In the genomic region with DNA sequence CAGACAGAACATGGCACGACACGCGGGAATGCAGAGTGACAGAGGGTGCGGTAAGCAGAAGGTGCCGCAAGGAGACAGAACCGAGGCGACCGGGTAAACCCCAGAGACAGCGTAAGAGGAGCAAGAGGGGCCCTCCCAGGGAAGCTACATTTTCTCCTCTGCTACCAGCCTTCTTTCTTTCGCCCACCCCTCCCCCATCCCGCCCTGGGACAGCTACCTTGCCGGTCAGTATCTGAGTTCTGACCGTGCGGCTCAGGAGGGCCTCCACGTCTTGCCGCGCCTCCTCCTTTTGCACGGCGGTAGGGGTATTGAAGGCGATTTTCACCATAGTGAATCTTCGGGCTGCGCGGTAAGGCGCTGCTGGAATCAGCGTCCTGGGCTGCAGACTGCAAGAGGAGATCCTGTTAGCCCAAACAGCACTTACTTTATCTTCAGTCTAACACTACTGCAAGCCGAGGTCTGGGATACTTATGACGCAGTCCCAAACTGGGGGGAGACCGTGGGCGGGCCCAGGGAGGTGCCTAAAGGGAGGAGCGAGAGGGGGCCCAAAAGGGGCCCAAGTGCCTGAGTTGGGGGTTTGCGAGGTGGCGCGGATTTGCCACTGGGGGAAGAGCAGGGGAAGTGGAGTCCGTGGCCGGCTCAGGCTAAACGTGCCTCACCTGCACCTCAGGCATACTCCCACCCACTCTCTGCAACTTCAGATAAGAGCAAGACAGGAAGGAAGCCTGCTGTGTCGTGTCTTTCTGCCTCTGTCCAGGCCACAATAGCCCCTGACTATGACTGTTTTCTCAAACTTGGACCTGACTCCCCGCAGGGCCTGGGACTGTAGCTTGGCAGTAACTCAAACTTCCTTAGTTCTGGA, we compare ENCODE assay signal across 1 cellular context.
A peak's percentile ranks its signal among the peaks of the same experiment; 100 is the strongest.
TF ChIP-seq lines count a peak whose summit lies in the region.

ITM2A (minus strand) TSS at position 447 of the 862 bp plus-strand sequence; CDS start at position 328, 119 bp downstream.

TF ChIP-seq in H1, 55 proteins besides CTCF, POLR2A, EP300 and RAD21:
- TF ChIP-seq TBP (IDR thresholded peaks at IDR 0.05; ENCODE audit: low read depth, low read length) = peak; percentile 39; the same call in 1 of the 2 replicates
- TF ChIP-seq RBBP5 (IDR thresholded peaks at IDR 0.05; ENCODE audit: borderline replicate concordance, low read depth, low read length) = peak; percentile 84; the same call in 1 of the 2 replicates
- TF ChIP-seq SIX5 (IDR thresholded peaks at IDR 0.05; ENCODE audit: low read depth, low read length) = no peak
- TF ChIP-seq JUND (IDR thresholded peaks at IDR 0.05; ENCODE audit: low read length) = no peak
- TF ChIP-seq SIN3A (conservative IDR thresholded peaks at IDR 0.05 in 1 of 2, IDR thresholded peaks at IDR 0.05 in 1 of 2; ENCODE audit: low read depth in 1 of 2, low read length in 2 of 2) = peak in 1 of 2 experiments; percentile 31; a peak in 1 of 4 replicates
- TF ChIP-seq SP1 (IDR thresholded peaks at IDR 0.05; ENCODE audit: low read depth, low read length) = 0 out of 2 replicates have a peak, but pooled peaks have one; percentile 5
- 0 out of 2 replicates have a peak, but pooled peaks have one; percentile 27 for TF ChIP-seq PHF8 (conservative IDR thresholded peaks at IDR 0.05; ENCODE audit: low read depth, low read length)
- TF ChIP-seq TAF1 (IDR thresholded peaks at IDR 0.05; ENCODE audit: low read depth, low read length) = 0 out of 2 replicates have a peak, but pooled peaks have one; percentile 14
- TF ChIP-seq ASH2L (IDR thresholded peaks at IDR 0.05; ENCODE audit: low read length) = peak; percentile 75
- no peak for TF ChIP-seq TCF12 (IDR thresholded peaks at IDR 0.05; ENCODE audit: low read depth, low read length)
